ENCODE assay signal across 9 cellular contexts in genomic region chr4:71713611-71714203, GRCh38.
DNase-seq lines count a peak whose midpoint lies in the region; ATAC-seq and TF ChIP-seq lines count a peak whose summit lies in the region.
"Had no signal": no experiment of that assay in that cellular context is flagged by ENCODE, and none has a peak within 500 bp of the region (broad histone marks: within the 10 kb centered on the region; RNA-seq: fewer than 3 reads in every experiment).

No MANE protein-coding gene starts in this region.

- H3K36me3 ChIP-seq in IMR-90 (ENCODE audit: control insufficient read depth, insufficient read depth, low read length) (no peaks in the 10 kb centered on the region), RWPE2 (ENCODE audit: low read depth) (no peaks in the 10 kb centered on the region)

- WGBS in IMR-90 (ENCODE audit: extremely low coverage in 2 of 2, insufficient read length in 1 of 2), 2 experiments, result no CpG with 5 or more reads among the region's 1 CpG

- no peak overlapping the region for H4K5ac ChIP-seq in IMR-90 (ENCODE audit: low read depth, low read length)

- H3K9ac ChIP-seq in IMR-90 (ENCODE audit: low read depth, low read length), result no peak overlapping the region

- H3K23ac ChIP-seq in IMR-90 (ENCODE audit: low read depth, low read length), result no peak overlapping the region

- peak; percentile 26; the same call in 1 of the 2 replicates for TF ChIP-seq POLR2A in IMR-90 (IDR thresholded peaks at IDR 0.05; ENCODE audit: low read depth, low read length)

- no peak overlapping the region for H4K91ac ChIP-seq in IMR-90 (ENCODE audit: insufficient read depth, low read depth, low read length)

- no peak overlapping the region for H4K8ac ChIP-seq in IMR-90 (ENCODE audit: low read depth in 2 of 2, low read length in 2 of 2)

- TF ChIP-seq CTCF in IMR-90 (conservative IDR thresholded peaks at IDR 0.05; ENCODE audit: low read depth, low read length) (peak; percentile 77), RWPE2 (IDR thresholded peaks at IDR 0.05; ENCODE audit: poor library complexity, severe bottlenecking) (peak; percentile 71), fibroblast of mammary gland (conservative IDR thresholded peaks at IDR 0.05; ENCODE audit: control insufficient read depth, insufficient read depth, low read depth, low read length) (peak; percentile 57), retinal pigment epithelial cell (conservative IDR thresholded peaks at IDR 0.05; ENCODE audit: low read depth, low read length) (peak; percentile 50)

- no peak overlapping the region for H2BK20ac ChIP-seq in IMR-90 (ENCODE audit: low read depth, low read length)

- H2AK5ac ChIP-seq in IMR-90 (ENCODE audit: low read depth, low read length), result no peak overlapping the region

- intact Hi-C loops in IMR-90 (cut with micrococcal nuclease), result loop anchor here (1.0 to 5.0 kb wide), 7 partner anchors 161 to 1111 kb away; no protein-coding TSS in a partner anchor

- no peak overlapping the region for H2BK120ac ChIP-seq in IMR-90 (ENCODE audit: low read depth, low read length)

- peak; percentile 88 for TF ChIP-seq RAD21 in IMR-90 (IDR thresholded peaks at IDR 0.05; ENCODE audit: low read length)

- no peak overlapping the region for H2AFZ ChIP-seq in IMR-90 (replicated peaks; ENCODE audit: low read length, poor library complexity)

- dilution Hi-C loops in IMR-90 (cut with HindIII; ENCODE audit: low sequenced_read_pairs, unreplicated experiment), result no loop called here

- no peak overlapping the region for H2BK5ac ChIP-seq in IMR-90 (ENCODE audit: low read depth, low read length, poor library complexity, severe bottlenecking)

- H3K14ac ChIP-seq in IMR-90 (replicated peaks; ENCODE audit: low read depth, low read length), result no peak overlapping the region

- POLR2A ChIA-PET in IMR-90 (lab: Charles Lee; ENCODE audit: unreplicated experiment), result no interaction called here

- peak; percentile 30 for DNase-seq in Caki2 (ENCODE audit: low read depth)
- peak; percentile 77 for DNase-seq in IMR-90
- no peak for DNase-seq in RWPE2 (ENCODE audit: low spot score)
- peak; percentile 69 for DNase-seq in fibroblast of mammary gland (ENCODE audit: low read depth)
- DNase-seq in retinal pigment epithelial cell (ENCODE audit: low read depth), result no peak

- no peak overlapping the region for H3K4me2 ChIP-seq in IMR-90 (ENCODE audit: low read depth, low read length)

- H3K27ac ChIP-seq in IMR-90 (ENCODE audit: insufficient read depth, low read length) (no peak overlapping the region), RWPE2 (ENCODE audit: poor library complexity, severe bottlenecking) (no peak overlapping the region)

- H3K4me1 ChIP-seq in IMR-90 (ENCODE audit: control insufficient read depth, insufficient read depth, low read length) (no peaks in the 10 kb centered on the region), RWPE2 (ENCODE audit: insufficient read depth, poor library complexity, severe bottlenecking) (no peaks in the 10 kb centered on the region)

- H3K4me3 ChIP-seq in IMR-90 (ENCODE audit: insufficient read depth, low read depth, low read length) (no peak overlapping the region), RWPE2 (ENCODE audit: severe bottlenecking) (no peak overlapping the region), fibroblast of mammary gland (ENCODE audit: control insufficient read depth, low read depth, low read length) (no peak overlapping the region), retinal pigment epithelial cell (ENCODE audit: low read length) (no peak overlapping the region)
- H3K4me3 ChIP-seq: mucosa of descending colon had no signal

- no peak overlapping the region for H3K4ac ChIP-seq in IMR-90 (ENCODE audit: low read depth, low read length)

- ATAC-seq in GM19438 (IDR thresholded peaks at IDR 0.05; ENCODE audit: low read depth, unreplicated experiment) (peak; percentile 58), IMR-90 (ENCODE audit: low read depth) (peak; percentile 72), RWPE2 (ENCODE audit: low read depth) (no peak; the same call in 2 of the 3 replicates), HG03457 (IDR thresholded peaks at IDR 0.05; ENCODE audit: unreplicated experiment) (no peak), GM21528 (IDR thresholded peaks at IDR 0.05; ENCODE audit: low FRiP score, unreplicated experiment) (no peak)
- ATAC-seq: mucosa of descending colon had no signal

- no TSS peak for BruUV-seq in IMR-90 (replicated peaks; lab: Mats Ljungman, UMichigan)

- no peak overlapping the region for H2AK9ac ChIP-seq in IMR-90 (replicated peaks; ENCODE audit: low read depth, low read length, poor library complexity)

- H3K56ac ChIP-seq in IMR-90 (ENCODE audit: extremely low read depth, insufficient read depth, low read length), result no peak overlapping the region

- H3K9me1 ChIP-seq in IMR-90 (ENCODE audit: insufficient read depth, low read length), result no peaks in the 10 kb centered on the region

- H3K18ac ChIP-seq in IMR-90 (ENCODE audit: low read depth, low read length), result no peak overlapping the region

- no peak overlapping the region for H2BK15ac ChIP-seq in IMR-90 (ENCODE audit: low read depth, low read length)

- CTCF ChIA-PET in IMR-90 (lab: Yijun Ruan, JAX), result interaction anchor here (1.4 kb wide), 1 partner anchor 529 kb away, joined by 3 read pairs; no protein-coding TSS in a partner anchor

- in situ Hi-C loops in Caki2 (cut with HindIII; ENCODE audit: low pct_unique_long_range_greater_than_20kb, low sequenced_read_pairs), result no loop called here
- in situ Hi-C loops in IMR-90 (cut with MboI; ENCODE audit: low sequenced_read_pairs), result loop anchor here (10.0 to 25.0 kb wide), 7 partner anchors 326 to 1101 kb away; no protein-coding TSS in a partner anchor

- H3K79me1 ChIP-seq in IMR-90 (ENCODE audit: low read depth in 1 of 2, low read length in 2 of 2), result no peaks in the 10 kb centered on the region

- H3K27me3 ChIP-seq in IMR-90 (ENCODE audit: control insufficient read depth, insufficient read depth, low read length), result no peaks in the 10 kb centered on the region; the same call in 1 of the 2 replicates
- no peaks in the 10 kb centered on the region for H3K27me3 ChIP-seq in RWPE2 (ENCODE audit: insufficient read depth, poor library complexity, severe bottlenecking)

- no peaks in the 10 kb centered on the region for H3K9me3 ChIP-seq in IMR-90 (ENCODE audit: control insufficient read depth, insufficient read depth, low read length)
- no peaks in the 10 kb centered on the region for H3K9me3 ChIP-seq in RWPE2 (ENCODE audit: severe bottlenecking)
- H3K9me3 ChIP-seq: mucosa of descending colon had no signal

- no peaks in the 10 kb centered on the region for H4K20me1 ChIP-seq in IMR-90 (ENCODE audit: insufficient read depth, low read length)

TF ChIP-seq in IMR-90, 13 proteins besides CTCF, POLR2A, EP300 and RAD21:
- no peak for TF ChIP-seq ELK1 (IDR thresholded peaks at IDR 0.05; ENCODE audit: borderline replicate concordance, low read depth, low read length)
- TF ChIP-seq SMC3 (IDR thresholded peaks at IDR 0.05; ENCODE audit: low read depth, low read length), result peak; percentile 83

Comparison
In these comparisons a context has a peak if more than half of its experiments do, and no peak if none do; other contexts are left out.
1. DNase-seq: peak in Caki2 (single experiment), IMR-90 (single experiment) and fibroblast of mammary gland (single experiment); none in RWPE2 (single experiment) and retinal pigment epithelial cell (single experiment).
2. ATAC-seq: peak in GM19438 (single experiment) and IMR-90 (single experiment); none in RWPE2 (single experiment), HG03457 (single experiment) and GM21528 (single experiment).
3. Peak in every context shown above with its lines, with median percentiles within 50 percentile points of each other: CTCF ChIP-seq.